In the genomic region with DNA sequence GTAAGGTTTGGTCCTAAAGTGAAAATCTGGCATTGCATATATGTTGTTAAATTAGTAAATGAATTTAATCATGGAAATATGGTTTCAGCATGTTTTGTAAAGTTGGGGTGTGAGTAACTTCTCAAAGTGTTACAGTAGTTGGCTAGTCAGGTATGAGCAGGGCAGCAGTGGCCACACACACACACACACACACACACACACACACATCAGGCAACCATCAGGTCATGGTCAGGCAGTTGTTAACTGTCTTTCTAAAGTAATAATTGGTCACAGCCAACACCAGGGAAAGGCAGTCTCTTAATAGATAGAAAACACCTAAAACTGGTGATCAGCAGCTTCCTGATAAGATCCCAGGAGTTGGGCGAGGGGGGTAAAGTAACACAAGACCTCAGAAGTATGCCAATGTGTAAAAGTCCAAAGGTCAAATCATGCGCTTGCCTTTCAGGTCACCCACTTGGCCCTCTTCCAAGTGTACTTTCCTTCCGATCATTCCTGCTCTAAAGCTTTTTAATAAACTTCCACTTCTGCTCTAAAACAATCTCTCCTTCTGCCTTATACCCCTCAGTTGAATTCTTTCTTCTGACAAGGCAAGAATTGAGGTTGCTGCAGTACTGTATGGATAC, we compare ENCODE assay signal across 18 cellular contexts.
DNase-seq lines count a peak whose midpoint lies in the region; ATAC-seq and TF ChIP-seq lines count a peak whose summit lies in the region.
"Had no signal": no experiment of that assay in that cellular context is flagged by ENCODE, and none has a peak within 500 bp of the region (broad histone marks: within the 10 kb centered on the region; RNA-seq: fewer than 3 reads in every experiment).

No MANE protein-coding gene starts in this region.

- peaks cover 20% of the 10 kb centered on the region for H3K4me1 ChIP-seq in Caco-2
- H3K4me1 ChIP-seq in smooth muscle cell (ENCODE audit: low read depth) = no peaks in the 10 kb centered on the region
- H3K4me1 ChIP-seq: Peyer's patch had no signal

- H3K4me3 ChIP-seq in Caco-2 (ENCODE audit: low read depth, low read length) = no peak overlapping the region
- H3K4me3 ChIP-seq in smooth muscle cell = no peak overlapping the region
- H3K4me3 ChIP-seq: GM23338, MG63, Peyer's patch had no signal

- 89% methylated on average over 3 of the region's 3 CpGs for WGBS in smooth muscle cell (ENCODE audit: low lambda C conversion rate)

- no peaks in the 10 kb centered on the region for H3F3A ChIP-seq in smooth muscle cell (ENCODE audit: low read depth)

- no peak overlapping the region for H3K27ac ChIP-seq in smooth muscle cell (ENCODE audit: low read depth)
- H3K27ac ChIP-seq: KMS-11, Peyer's patch had no signal

- no peaks in the 10 kb centered on the region for H3K27me3 ChIP-seq in Caco-2 (replicated peaks; ENCODE audit: control insufficient read depth, insufficient read depth, low read length)
- H3K27me3 ChIP-seq in smooth muscle cell (ENCODE audit: low read depth) = no peaks in the 10 kb centered on the region
- H3K27me3 ChIP-seq: MG63, Peyer's patch had no signal

- intact Hi-C loops in Caco-2 (cut with micrococcal nuclease; ENCODE audit: unreplicated experiment) = no loop called here

- POLR2A ChIA-PET in Caco-2 (lab: Charles Lee) = no interaction called here

- CTCF ChIA-PET in Caco-2 (lab: Charles Lee) = interaction anchor here (0.7 kb wide), 1 partner anchor 225 kb away, joined by 3 read pairs; no protein-coding TSS in a partner anchor

- H3K9ac ChIP-seq in smooth muscle cell (ENCODE audit: low read depth) = no peak overlapping the region
- H3K9ac ChIP-seq: KMS-11 had no signal

- no peaks in the 10 kb centered on the region for H3K36me3 ChIP-seq in Caco-2 (ENCODE audit: control insufficient read depth, insufficient read depth, low read length)
- no peaks in the 10 kb centered on the region for H3K36me3 ChIP-seq in smooth muscle cell (ENCODE audit: low read depth)
- H3K36me3 ChIP-seq: MG63, Peyer's patch had no signal

- no peak overlapping the region for H3K4me2 ChIP-seq in smooth muscle cell
- H3K4me2 ChIP-seq: GM23338, KMS-11 had no signal

- H3K36me3 Mint-ChIP-seq in Caco-2 (ENCODE audit: insufficient read depth, unreplicated experiment) (no peaks in the 10 kb centered on the region), progenitor cell of endocrine pancreas (ENCODE audit: insufficient read depth) (no peaks in the 10 kb centered on the region)

- no TSS peak for BruUV-seq in Caco-2 (replicated peaks; lab: Mats Ljungman, UMichigan)

- no peaks in the 10 kb centered on the region for H3K79me2 ChIP-seq in smooth muscle cell (ENCODE audit: low read depth)

- H3K27ac Mint-ChIP-seq in Caco-2 (ENCODE audit: unreplicated experiment) (no peak overlapping the region), progenitor cell of endocrine pancreas (no peak overlapping the region)
- H3K27ac Mint-ChIP-seq: GM23338 had no signal

- ATAC-seq in omental fat pad (ENCODE audit: low FRiP score) = no peak
- ATAC-seq: GM23338 had no signal

- H3K9me3 Mint-ChIP-seq in Caco-2 (ENCODE audit: unreplicated experiment) (no peaks in the 10 kb centered on the region), progenitor cell of endocrine pancreas (ENCODE audit: low read depth) (peaks cover 11% of the 10 kb centered on the region)
- H3K9me3 Mint-ChIP-seq: GM23338 had no signal

- TF ChIP-seq CTCF in Caco-2 (IDR thresholded peaks at IDR 0.05; ENCODE audit: insufficient read depth in 1 of 2, low read depth in 1 of 2, low read length in 1 of 2, severe bottlenecking in 1 of 2, unreplicated experiment in 1 of 2) (no peak), progenitor cell of endocrine pancreas (IDR thresholded peaks at IDR 0.05; ENCODE audit: unreplicated experiment) (no peak), smooth muscle cell (IDR thresholded peaks at IDR 0.05; ENCODE audit: borderline replicate concordance, insufficient read depth, poor library complexity, severe bottlenecking) (no peak), omental fat pad (IDR thresholded peaks at IDR 0.05) (no peak)

- no peaks in the 10 kb centered on the region for H3K27me3 Mint-ChIP-seq in Caco-2 (ENCODE audit: insufficient read depth, unreplicated experiment)
- no peaks in the 10 kb centered on the region for H3K27me3 Mint-ChIP-seq in progenitor cell of endocrine pancreas

- no peak for TF ChIP-seq POLR2A in erythroblast (IDR thresholded peaks at IDR 0.05; ENCODE audit: low read length)

- no peak overlapping the region for H2AFZ ChIP-seq in smooth muscle cell (ENCODE audit: low read depth)
- H2AFZ ChIP-seq: GM23338 had no signal

- DNase-seq in Caco-2 (peak; percentile 27 to 48), SW480 (ENCODE audit: low spot score) (peak; percentile 27), erythroblast (lab: John Stamatoyannopoulos, UW) (peak; percentile 27 to 38), progenitor cell of endocrine pancreas (ENCODE audit: low spot score, unreplicated experiment) (no peak), smooth muscle cell (lab: John Stamatoyannopoulos, UW; ENCODE audit: unreplicated experiment) (no peak), omental fat pad (ENCODE audit: low spot score) (no peak)
- no peak for DNase-seq in effector CD4-positive, alpha-beta T cell
- DNase-seq: AML-193, GF-D8, MG63, NCI-H1092 treated with DMSO at 0.1 percent for 48 hours, NCI-H187, NCI-H446, NCI-H774, Peyer's patch, Right ventricle myocardium superior had no signal

- H3K9me3 ChIP-seq in Caco-2 (no peaks in the 10 kb centered on the region), smooth muscle cell (replicated peaks; ENCODE audit: low read depth) (no peaks in the 10 kb centered on the region)
- H3K9me3 ChIP-seq: MG63, Peyer's patch had no signal

- peaks cover 11% of the 10 kb centered on the region for H3K4me1 Mint-ChIP-seq in Caco-2 (ENCODE audit: low read depth, unreplicated experiment)
- peaks cover 22% of the 10 kb centered on the region for H3K4me1 Mint-ChIP-seq in progenitor cell of endocrine pancreas (ENCODE audit: low read depth)
- H3K4me1 Mint-ChIP-seq: GM23338 had no signal

- H3K4me3 Mint-ChIP-seq in Caco-2 (ENCODE audit: unreplicated experiment) (no peak overlapping the region), progenitor cell of endocrine pancreas (ENCODE audit: low read depth) (peak overlapping the region; percentile 15)
- H3K4me3 Mint-ChIP-seq: GM23338 had no signal

- H4K20me1 ChIP-seq in smooth muscle cell (ENCODE audit: low read depth) = no peaks in the 10 kb centered on the region

Comparison
In these comparisons a context has a peak if more than half of its experiments do, and no peak if none do; other contexts are left out.
1. DNase-seq: peak in Caco-2 (2 of 2), SW480 (single experiment) and erythroblast (2 of 2); none in progenitor cell of endocrine pancreas (single experiment), smooth muscle cell (single experiment), effector CD4-positive, alpha-beta T cell (single experiment) and omental fat pad (single experiment).